In the genomic region with DNA sequence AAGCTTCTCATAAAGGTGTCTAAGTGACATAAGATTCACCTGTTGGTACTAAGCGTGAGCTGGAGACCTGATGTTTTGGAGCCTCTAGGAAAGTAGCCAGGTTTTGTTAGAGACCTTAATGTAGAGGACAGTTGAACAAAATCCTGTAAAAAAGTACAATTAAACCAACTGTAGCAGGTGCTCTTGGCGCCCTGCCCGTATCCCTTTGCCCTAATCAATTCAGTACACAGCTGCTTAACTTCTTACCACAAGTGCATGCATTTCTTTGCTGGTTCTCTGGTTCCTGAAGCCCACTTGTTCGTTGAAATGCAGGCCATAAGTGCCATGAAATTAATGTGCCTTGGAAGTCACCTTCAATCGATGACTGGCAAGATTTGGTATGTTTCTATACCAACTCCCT, we compare ENCODE assay signal across 36 cellular contexts. TPM values are rescaled to one million over a fixed set of nuclear protein-coding genes. Genes with fewer than 3 reads are reported as not detected.
"Had no signal": no experiment of that assay in that cellular context is flagged by ENCODE, and none has a peak within 500 bp of the region (broad histone marks: within the 10 kb centered on the region; RNA-seq: fewer than 3 reads in every experiment).

No MANE protein-coding gene starts in this region.

- ATAC-seq: activated CD4-positive, CD25-positive, alpha-beta regulatory T cell treated with anti-CD3 and anti-CD28 coated beads, Interleukin-2, amount 50 U/mL, for 24 hours; activated CD8-positive, alpha-beta T cell treated with anti-CD3 and anti-CD28 coated beads for 36 hours; activated T-cell treated with anti-CD3 and anti-CD28 coated beads, Interleukin-2, amount 50 U/mL, for 4 hours; activated T-helper 17 cell treated with anti-CD3 and anti-CD28 coated beads, Interleukin-2, amount 50 U/mL, for 72 hours; effector memory CD8-positive, alpha-beta T cell; foreskin keratinocyte; gastroesophageal sphincter; T-helper 17 cell had no signal

- H3K4me1 Mint-ChIP-seq: activated B cell treated with CpG ODN at 0.5 μM for 24 hours; activated T-helper 17 cell treated with anti-CD3 and anti-CD28 coated beads, Interleukin-2, amount 50 U/mL, for 72 hours; central memory CD8-positive, alpha-beta T cell; T-helper 17 cell had no signal

- H3K9me3 Mint-ChIP-seq: activated B cell treated with CpG ODN at 0.5 μM for 24 hours; activated T-helper 17 cell treated with anti-CD3 and anti-CD28 coated beads, Interleukin-2, amount 50 U/mL, for 72 hours; central memory CD8-positive, alpha-beta T cell; effector memory CD8-positive, alpha-beta T cell; T-helper 2 cell treated with Interferon-gamma antibody and Interleukin-4, amounts not matched to agents 5 μg/mL and 100 μg/mL, for 36 hours had no signal

- H3K36me3 Mint-ChIP-seq: activated naive CD8-positive, alpha-beta T cell had no signal

- H3K27me3 ChIP-seq: brain microvascular endothelial cell, esophagus muscularis mucosa, foreskin keratinocyte, gastroesophageal sphincter had no signal

- H3K4me3 Mint-ChIP-seq: activated B cell treated with CpG ODN at 0.5 μM for 24 hours; activated CD8-positive, alpha-beta T cell treated with anti-CD3 and anti-CD28 coated beads for 36 hours; activated naive CD8-positive, alpha-beta T cell; activated T-cell treated with anti-CD3 and anti-CD28 coated beads, Interleukin-2, amount 50 U/mL, for 4 hours; activated T-helper 17 cell treated with anti-CD3 and anti-CD28 coated beads, Interleukin-2, amount 50 U/mL, for 72 hours; central memory CD8-positive, alpha-beta T cell; effector memory CD8-positive, alpha-beta T cell; T-helper 17 cell; T-helper 2 cell treated with Interferon-gamma antibody and Interleukin-4, amounts not matched to agents 5 μg/mL and 100 μg/mL, for 36 hours had no signal

- H3K9me3 ChIP-seq: esophagus muscularis mucosa, gastroesophageal sphincter had no signal

- H3K27me3 Mint-ChIP-seq: central memory CD8-positive, alpha-beta T cell had no signal

- H3K27ac ChIP-seq: brain microvascular endothelial cell, esophagus muscularis mucosa, foreskin keratinocyte, gastroesophageal sphincter, WERI-Rb-1 had no signal

- H3K27ac Mint-ChIP-seq: activated B cell treated with CpG ODN at 0.5 μM for 24 hours; activated CD8-positive, alpha-beta T cell treated with anti-CD3 and anti-CD28 coated beads for 36 hours; activated naive CD8-positive, alpha-beta T cell; activated T-helper 17 cell treated with anti-CD3 and anti-CD28 coated beads, Interleukin-2, amount 50 U/mL, for 72 hours; effector memory CD8-positive, alpha-beta T cell; T-helper 17 cell; T-helper 2 cell treated with Interferon-gamma antibody and Interleukin-4, amounts not matched to agents 5 μg/mL and 100 μg/mL, for 36 hours had no signal

- H3K4me1 ChIP-seq: esophagus muscularis mucosa, foreskin keratinocyte, gastroesophageal sphincter had no signal

- DNase-seq: activated B cell treated with CpG ODN at 0.5 μM for 24 hours; activated CD4-positive, alpha-beta T cell treated with anti-CD3 and anti-CD28 coated beads for 48 hours; activated CD4-positive, alpha-beta T cell treated with anti-CD3 and anti-CD28 coated beads, Interleukin-2, amount 50 U/mL, for 1 hour; activated CD4-positive, alpha-beta T cell treated with anti-CD3 and anti-CD28 coated beads, Interleukin-2, amount 50 U/mL, for 48 hours; activated CD8-positive, alpha-beta memory T cell treated with anti-CD3 and anti-CD28 coated beads for 24 hours; activated CD8-positive, alpha-beta T cell treated with anti-CD3 and anti-CD28 coated beads for 36 hours; activated effector memory CD4-positive, alpha-beta T cell treated with Interleukin-2 at 50 U/mL for 16 hours; activated gamma-delta T cell treated with Interleukin-2 at 50 U/mL for 16 hours; activated naive CD4-positive, alpha-beta T cell treated with anti-CD3 and anti-CD28 coated beads, Interleukin-2, amount 50 U/mL, for 16 hours; activated naive CD4-positive, alpha-beta T cell treated with Interleukin-2 at 50 U/mL for 16 hours; activated T-cell treated with anti-CD3 and anti-CD28 coated beads, Interleukin-2, amount 50 U/mL, for 4 hours; amniotic stem cell; anterior cingulate cortex; brain microvascular endothelial cell; cortex of kidney; dermis blood vessel endothelial cell; effector CD4-positive, alpha-beta T cell; effector memory CD8-positive, alpha-beta T cell; erythroblast; foreskin keratinocyte; T-helper 1 cell; T-helper 17 cell; T1000; WERI-Rb-1 had no signal

RNA-seq across cellular contexts. Expression of gene GLP2R, which starts 24.4 kb away (rescaled TPM):
- total RNA-seq: activated B cell treated with CpG ODN at 0.5 μM for 24 hours; activated CD8-positive, alpha-beta T cell treated with anti-CD3 and anti-CD28 coated beads for 36 hours; activated T-cell treated with anti-CD3 and anti-CD28 coated beads, Interleukin-2, amount 50 U/mL, for 4 hours; activated T-helper 17 cell treated with anti-CD3 and anti-CD28 coated beads, Interleukin-2, amount 50 U/mL, for 72 hours; foreskin keratinocyte; glomerular endothelial cell; T-helper 17 cell had no signal

RNA-seq across cellular contexts. Expression of gene GSG1L2, which starts 28.3 kb away (rescaled TPM):
- total RNA-seq: activated B cell treated with CpG ODN at 0.5 μM for 24 hours; activated CD8-positive, alpha-beta T cell treated with anti-CD3 and anti-CD28 coated beads for 36 hours; activated T-cell treated with anti-CD3 and anti-CD28 coated beads, Interleukin-2, amount 50 U/mL, for 4 hours; activated T-helper 17 cell treated with anti-CD3 and anti-CD28 coated beads, Interleukin-2, amount 50 U/mL, for 72 hours; astrocyte; bronchial epithelial cell; cardiac septum; chondrocyte; dermis blood vessel endothelial cell; esophagus muscularis mucosa; foreskin keratinocyte; gastroesophageal sphincter; glomerular endothelial cell; T-helper 17 cell had no signal

RNA-seq across cellular contexts. Expression of gene RCVRN, which starts 54.9 kb away (rescaled TPM):
- total RNA-seq: activated CD8-positive, alpha-beta T cell treated with anti-CD3 and anti-CD28 coated beads for 36 hours; activated T-cell treated with anti-CD3 and anti-CD28 coated beads, Interleukin-2, amount 50 U/mL, for 4 hours; activated T-helper 17 cell treated with anti-CD3 and anti-CD28 coated beads, Interleukin-2, amount 50 U/mL, for 72 hours; astrocyte; bronchial epithelial cell; chondrocyte; dermis blood vessel endothelial cell; foreskin keratinocyte; glomerular endothelial cell; T-helper 17 cell had no signal

RNA-seq across cellular contexts. Expression of gene DHRS7C, which starts 58.8 kb away (rescaled TPM):
- total RNA-seq: activated B cell treated with CpG ODN at 0.5 μM for 24 hours; activated CD8-positive, alpha-beta T cell treated with anti-CD3 and anti-CD28 coated beads for 36 hours; activated T-cell treated with anti-CD3 and anti-CD28 coated beads, Interleukin-2, amount 50 U/mL, for 4 hours; activated T-helper 17 cell treated with anti-CD3 and anti-CD28 coated beads, Interleukin-2, amount 50 U/mL, for 72 hours; astrocyte; bronchial epithelial cell; chondrocyte; dermis blood vessel endothelial cell; esophagus muscularis mucosa; foreskin keratinocyte; gastroesophageal sphincter; glomerular endothelial cell; T-helper 17 cell had no signal
